Comparison of ENCODE assay signal across 8 cellular contexts in genomic region chr14:50062438-50063039, GRCh38. TPM values are rescaled to one million over a fixed set of nuclear protein-coding genes. Genes with fewer than 3 reads are reported as not detected.
DNase-seq lines count a peak whose midpoint lies in the region; ATAC-seq and TF ChIP-seq lines count a peak whose summit lies in the region.

No MANE protein-coding gene starts in this region.

- H3K27me3 ChIP-seq in colonic mucosa (no peaks in the 10 kb centered on the region), upper lobe of right lung (no peaks in the 10 kb centered on the region), ovary (no peaks in the 10 kb centered on the region), thyroid gland (no peaks in the 10 kb centered on the region)

- H3K27ac Mint-ChIP-seq in activated B cell treated with CpG ODN at 0.5 μM for 24 hours (peak overlapping the region; percentile 100), nephron (peak overlapping the region; percentile 90 to 92 (median 91))

- POLR2A ChIA-PET in activated B cell treated with CpG ODN at 0.5 μM for 24 hours (lab: Charles Lee), result interaction anchor here (0.5 to 6.5 kb wide), 45 partner anchors 9 to 470 kb away, joined by 3 to 397 read pairs (median 7); partner anchors contain the start of genes ARF6, DNAAF2, MAP4K5 and MGAT2

- TF ChIP-seq POLR2A in GM18526 (IDR thresholded peaks at IDR 0.05; ENCODE audit: extremely low read depth, insufficient read length), result peak; percentile 39
- no peak for TF ChIP-seq POLR2A in ovary (IDR thresholded peaks at IDR 0.05)
- no peak for TF ChIP-seq POLR2A in thyroid gland (IDR thresholded peaks at IDR 0.05)

- no peak overlapping the region for H3K4me3 ChIP-seq in colonic mucosa
- no peak overlapping the region for H3K4me3 ChIP-seq in upper lobe of right lung
- H3K4me3 ChIP-seq in ovary, result no peak overlapping the region
- H3K4me3 ChIP-seq in thyroid gland (replicated peaks in 1 of 3), result no peak overlapping the region

- H3K36me3 ChIP-seq in colonic mucosa, result no peaks in the 10 kb centered on the region
- H3K36me3 ChIP-seq in upper lobe of right lung, result no peaks in the 10 kb centered on the region
- no peaks in the 10 kb centered on the region for H3K36me3 ChIP-seq in ovary
- no peaks in the 10 kb centered on the region for H3K36me3 ChIP-seq in thyroid gland

- TF ChIP-seq CTCF in activated B cell treated with CpG ODN at 0.5 μM for 24 hours (IDR thresholded peaks at IDR 0.05) (no peak), colonic mucosa (IDR thresholded peaks at IDR 0.05) (no peak), nephron (IDR thresholded peaks at IDR 0.05; ENCODE audit: unreplicated experiment in 3 of 3) (no peak), upper lobe of right lung (IDR thresholded peaks at IDR 0.05) (no peak), ovary (IDR thresholded peaks at IDR 0.05) (no peak), thyroid gland (IDR thresholded peaks at IDR 0.05) (no peak)

- 87 to 92% (median 89%) methylated on average over 7 of the region's 7 CpGs for WGBS in ovary, 3 donors
- WGBS in thyroid gland, 2 donors, result 87 to 88% methylated on average over 7 of the region's 7 CpGs

- peak overlapping the region in 1 of 2 donors; percentile 64 for H3K9ac ChIP-seq in colonic mucosa (ENCODE audit: low read depth in 2 of 2, low read length in 2 of 2)

- intact Hi-C loops in activated B cell treated with CpG ODN at 0.5 μM for 24 hours (cut with micrococcal nuclease) (loop anchor here (1.0 kb wide), 7 partner anchors 42 to 209 kb away; no protein-coding TSS in a partner anchor), colonic mucosa (cut with DNase I) (no loop called here), upper lobe of right lung (cut with DNase I) (no loop called here), ovary (cut with DNase I) (no loop called here), thyroid gland (cut with DNase I) (no loop called here)

- TF ChIP-seq EP300 in ovary (IDR thresholded peaks at IDR 0.05), result no peak

- CTCF ChIA-PET in activated B cell treated with CpG ODN at 0.5 μM for 24 hours (lab: Charles Lee), result interaction anchor here (1.0 to 5.2 kb wide), 19 partner anchors 8 to 209 kb away, joined by 3 to 32 read pairs (median 8); partner anchors contain the start of gene NEMF

- H3K27ac ChIP-seq in colonic mucosa (peak overlapping the region; percentile 76), upper lobe of right lung (peak overlapping the region; percentile 80), ovary (no peak overlapping the region), thyroid gland (no peak overlapping the region)

- ATAC-seq in activated B cell treated with CpG ODN at 0.5 μM for 24 hours (ENCODE audit: low read depth) (peak; percentile 70), upper lobe of right lung (peak; percentile 30)

- DNase-seq in HuH-7 (ENCODE audit: low spot score) (peak; percentile 38), activated B cell treated with CpG ODN at 0.5 μM for 24 hours (no peak), colonic mucosa (peak; percentile 78), upper lobe of right lung (peak; percentile 45), ovary (no peak), thyroid gland (no peak)

- H3K27me3 Mint-ChIP-seq in activated B cell treated with CpG ODN at 0.5 μM for 24 hours, result no peaks in the 10 kb centered on the region
- H3K27me3 Mint-ChIP-seq in nephron (ENCODE audit: low read depth), result peaks cover 3% of the 10 kb centered on the region

- H3K9me3 Mint-ChIP-seq in activated B cell treated with CpG ODN at 0.5 μM for 24 hours, result no peaks in the 10 kb centered on the region
- H3K9me3 Mint-ChIP-seq in nephron, result no peaks in the 10 kb centered on the region

- H3K4me1 Mint-ChIP-seq in activated B cell treated with CpG ODN at 0.5 μM for 24 hours (peaks cover 86% of the 10 kb centered on the region), nephron (peaks cover 17% of the 10 kb centered on the region)

- peak overlapping the region; percentile 87 for H3K4me3 Mint-ChIP-seq in activated B cell treated with CpG ODN at 0.5 μM for 24 hours
- peak overlapping the region in 1 of 3 experiments; percentile 40 for H3K4me3 Mint-ChIP-seq in nephron

- peaks cover 32% of the 10 kb centered on the region for H3K36me3 Mint-ChIP-seq in activated B cell treated with CpG ODN at 0.5 μM for 24 hours (ENCODE audit: low read depth)
- H3K36me3 Mint-ChIP-seq in nephron (ENCODE audit: low read depth), result no peaks in the 10 kb centered on the region

- H3K9me3 ChIP-seq in colonic mucosa (no peaks in the 10 kb centered on the region), upper lobe of right lung (no peaks in the 10 kb centered on the region), ovary (no peaks in the 10 kb centered on the region), thyroid gland (no peaks in the 10 kb centered on the region)

- H3K4me1 ChIP-seq in colonic mucosa (peaks cover 29% of the 10 kb centered on the region), upper lobe of right lung (peaks cover 36% of the 10 kb centered on the region), ovary (ENCODE audit: insufficient read depth) (peaks cover 3% of the 10 kb centered on the region), thyroid gland (peaks cover 0 to 16% of the 10 kb centered on the region in 2 donors)

RNA-seq across cellular contexts. Expression of gene VCPKMT, which starts 53.8 kb away (rescaled TPM):
- 19.9 and 20.8 TPM in 2 replicates for total RNA-seq in activated B cell treated with CpG ODN at 0.5 μM for 24 hours
- total RNA-seq in colonic mucosa, result 1 to 10 TPM; 4.6 to 6.7 TPM
- 6.2 TPM for total RNA-seq in upper lobe of right lung
- 1 to 10 TPM; 5.1 to 7.8 (median 6.4) TPM for total RNA-seq in ovary
- 1 to 10 TPM; 5.8 TPM for polyA plus RNA-seq in ovary
- 10 to 100 TPM in 3 of 4 donors, 1 to 10 TPM in 1; 4.5 to 16.0 (median 12.3) TPM for total RNA-seq in thyroid gland

Comparison
In these comparisons a context has a peak if more than half of its experiments do, and no peak if none do; other contexts are left out.
1. DNase-seq: peak in HuH-7 (single experiment), colonic mucosa (single experiment) and upper lobe of right lung (single experiment); none in activated B cell treated with CpG ODN at 0.5 μM for 24 hours (single experiment), ovary (0 of 5) and thyroid gland (0 of 2).
2. H3K27ac ChIP-seq: peak in colonic mucosa (single experiment) and upper lobe of right lung (single experiment); none in ovary (0 of 2) and thyroid gland (0 of 3).